Comparison of ENCODE assay signal across 24 cellular contexts in genomic region chr10:89471110-89471814, GRCh38. TPM values are rescaled to one million over a fixed set of nuclear protein-coding genes. Genes with fewer than 3 reads are reported as not detected.
DNase-seq lines count a peak whose midpoint lies in the region; ATAC-seq and TF ChIP-seq lines count a peak whose summit lies in the region.
"Had no signal": no experiment of that assay in that cellular context is flagged by ENCODE, and none has a peak within 500 bp of the region (broad histone marks: within the 10 kb centered on the region; RNA-seq: fewer than 3 reads in every experiment).

No MANE protein-coding gene starts in this region.

- H3K27me3 Mint-ChIP-seq in effector memory CD8-positive, alpha-beta T cell, result peaks cover 10 to 26% of the 10 kb centered on the region in 2 donors
- H3K27me3 Mint-ChIP-seq in activated CD4-positive, alpha-beta T cell treated with anti-CD3 and anti-CD28 coated beads, Interleukin-2, amount 10 ng/mL, durations not matched to agents 7 days and 5 days, result peaks cover 21% of the 10 kb centered on the region

- WGBS in GM23248 (ENCODE audit: low coverage in 1 of 2, low lambda C conversion rate in 2 of 2, missing lambda C conversion rate in 2 of 2), 2 experiments, result 94 to 98% methylated on average over 1 of the region's 1 CpG

- no peak overlapping the region for H3K27ac Mint-ChIP-seq in effector memory CD8-positive, alpha-beta T cell
- no peak overlapping the region for H3K27ac Mint-ChIP-seq in activated CD4-positive, alpha-beta T cell treated with anti-CD3 and anti-CD28 coated beads, Interleukin-2, amount 10 ng/mL, durations not matched to agents 7 days and 5 days
- H3K27ac Mint-ChIP-seq: activated naive CD4-positive, alpha-beta T cell treated with anti-CD3 and anti-CD28 coated beads, Interleukin-2, amount 50 U/mL, for 72 hours; activated T-helper 1 cell treated with anti-CD3 and anti-CD28 coated beads, Interleukin-12 subunit alpha, Interleukin-12 subunit beta, Interleukin-2, Interleukin-4 antibody, amounts not matched to agents 30 ng/mL and 10 ng/mL and 1 ng/mL, durations not matched to agents 14 hours and 24 hours and 36 hours; stimulated activated naive B cell treated with anti-CD40 and anti-IgM and Interleukin-4, amounts not matched to agents 10 μg/mL and 1 μg/mL and 100 μg/mL, for 72 hours had no signal

- no peak for TF ChIP-seq CTCF in osteoblast (IDR thresholded peaks at IDR 0.05; ENCODE audit: extremely low read depth, low read depth, low read length)

- POLR2A ChIA-PET in activated CD4-positive, alpha-beta T cell treated with anti-CD3 and anti-CD28 coated beads, Interleukin-2, amount 10 ng/mL, durations not matched to agents 7 days and 5 days (lab: Charles Lee), result no interaction called here

- in situ Hi-C loops in GM23248 (cut with MboI), result no loop called here

- no peak overlapping the region for H3K4me3 Mint-ChIP-seq in effector memory CD8-positive, alpha-beta T cell
- no peak overlapping the region for H3K4me3 Mint-ChIP-seq in activated CD4-positive, alpha-beta T cell treated with anti-CD3 and anti-CD28 coated beads, Interleukin-2, amount 10 ng/mL, durations not matched to agents 7 days and 5 days
- H3K4me3 Mint-ChIP-seq: activated T-helper 1 cell treated with anti-CD3 and anti-CD28 coated beads, Interleukin-12 subunit alpha, Interleukin-12 subunit beta, Interleukin-2, Interleukin-4 antibody, amounts not matched to agents 30 ng/mL and 10 ng/mL and 1 ng/mL, durations not matched to agents 14 hours and 24 hours and 36 hours; stimulated activated naive B cell treated with anti-CD40 and anti-IgM and Interleukin-4, amounts not matched to agents 10 μg/mL and 1 μg/mL and 100 μg/mL, for 72 hours had no signal

- no peaks in the 10 kb centered on the region for H3K27me3 ChIP-seq in GM23248 (replicated peaks; ENCODE audit: insufficient read depth)
- H3K27me3 ChIP-seq in adipocyte (replicated peaks; ENCODE audit: control insufficient read depth, insufficient read depth, low read length), result no peaks in the 10 kb centered on the region
- H3K27me3 ChIP-seq in osteoblast (ENCODE audit: insufficient read depth, low read length), result no peaks in the 10 kb centered on the region
- H3K27me3 ChIP-seq: ascending aorta, neutrophil, spleen had no signal

- no peaks in the 10 kb centered on the region for H3F3A ChIP-seq in GM23248 (ENCODE audit: insufficient read depth)

- no peak overlapping the region for H3K27ac ChIP-seq in GM23248
- H3K27ac ChIP-seq in osteoblast (ENCODE audit: low read depth, low read length), result no peak overlapping the region
- H3K27ac ChIP-seq: ascending aorta, HL-60, neutrophil, RWPE1, spleen, thoracic aorta, WERI-Rb-1 had no signal

- no peak overlapping the region for H3K4me2 ChIP-seq in GM23248 (ENCODE audit: unreplicated experiment)
- no peak overlapping the region for H3K4me2 ChIP-seq in osteoblast (ENCODE audit: insufficient read depth, low read length)

- H3K9me2 ChIP-seq in GM23248 (ENCODE audit: insufficient read depth), result no peaks in the 10 kb centered on the region

- CTCF ChIA-PET in activated CD4-positive, alpha-beta T cell treated with anti-CD3 and anti-CD28 coated beads, Interleukin-2, amount 10 ng/mL, durations not matched to agents 7 days and 5 days (lab: Charles Lee), result no interaction called here

- H3K9me3 Mint-ChIP-seq in effector memory CD8-positive, alpha-beta T cell, result no peaks in the 10 kb centered on the region
- H3K9me3 Mint-ChIP-seq in activated CD4-positive, alpha-beta T cell treated with anti-CD3 and anti-CD28 coated beads, Interleukin-2, amount 10 ng/mL, durations not matched to agents 7 days and 5 days, result no peaks in the 10 kb centered on the region
- H3K9me3 Mint-ChIP-seq: activated naive CD4-positive, alpha-beta T cell treated with anti-CD3 and anti-CD28 coated beads, Interleukin-2, amount 50 U/mL, for 72 hours; activated T-helper 1 cell treated with anti-CD3 and anti-CD28 coated beads, Interleukin-12 subunit alpha, Interleukin-12 subunit beta, Interleukin-2, Interleukin-4 antibody, amounts not matched to agents 30 ng/mL and 10 ng/mL and 1 ng/mL, durations not matched to agents 14 hours and 24 hours and 36 hours; stimulated activated naive B cell treated with anti-CD40 and anti-IgM and Interleukin-4, amounts not matched to agents 10 μg/mL and 1 μg/mL and 100 μg/mL, for 72 hours had no signal

- peaks cover 8% of the 10 kb centered on the region for H3K4me1 ChIP-seq in GM23248 (ENCODE audit: insufficient read depth)
- H3K4me1 ChIP-seq in adipocyte (ENCODE audit: control insufficient read depth, insufficient read depth, low read length), result peaks cover 33% of the 10 kb centered on the region
- H3K4me1 ChIP-seq in osteoblast (ENCODE audit: insufficient read depth, low read length), result peaks cover 12% of the 10 kb centered on the region

- H3K9me3 ChIP-seq in GM23248 (ENCODE audit: low read depth), result no peaks in the 10 kb centered on the region
- H3K9me3 ChIP-seq in adipocyte (ENCODE audit: control insufficient read depth, low read length), result no peaks in the 10 kb centered on the region
- no peaks in the 10 kb centered on the region for H3K9me3 ChIP-seq in osteoblast (ENCODE audit: low read depth, low read length)
- H3K9me3 ChIP-seq: ascending aorta, neutrophil, spleen, thoracic aorta had no signal

- ATAC-seq in GM18868 (IDR thresholded peaks at IDR 0.05; ENCODE audit: unreplicated experiment), result no peak
- no peak for ATAC-seq in effector memory CD8-positive, alpha-beta T cell (replicated peaks)
- ATAC-seq: stimulated activated naive B cell treated with anti-CD40 and anti-IgM and Interleukin-4, amounts not matched to agents 10 μg/mL and 1 μg/mL and 100 μg/mL, for 72 hours had no signal

- H3K36me3 ChIP-seq in GM23248 (ENCODE audit: low read depth) (no peaks in the 10 kb centered on the region), adipocyte (ENCODE audit: control insufficient read depth, insufficient read depth, low read length, severe bottlenecking) (no peaks in the 10 kb centered on the region), osteoblast (ENCODE audit: insufficient read depth, low read length) (no peaks in the 10 kb centered on the region)
- H3K36me3 ChIP-seq: ascending aorta, neutrophil, spleen, thoracic aorta, WERI-Rb-1 had no signal

- peak; percentile 51 for DNase-seq in GM23248
- DNase-seq in adipocyte (ENCODE audit: low read depth), result peak; percentile 82
- DNase-seq in fibroblast of peridontal ligament (ENCODE audit: extremely low read depth), result peak; percentile 81
- peak; percentile 50 for DNase-seq in osteoblast (ENCODE audit: insufficient read length, low spot score, missing footprints)
- DNase-seq in stimulated activated naive CD4-positive, alpha-beta T cell (lab: John Stamatoyannopoulos, UW), result no peak
- no peak for DNase-seq in effector memory CD8-positive, alpha-beta T cell
- no peak for DNase-seq in activated CD4-positive, alpha-beta T cell treated with anti-CD3 and anti-CD28 coated beads, Interleukin-2, amount 10 ng/mL, durations not matched to agents 7 days and 5 days
- DNase-seq: cerebellar nuclear complex; H7; NCI-H1092; NCI-H187; NCI-H748 treated with DMSO at 0.1 percent for 48 hours; spleen; stimulated activated CD4-positive, alpha-beta T cell treated with anti-CD3 and anti-CD28 coated beads, Interleukin-4, amount 100 ng/mL, for 1 hour; stimulated activated naive B cell treated with anti-CD40 and anti-IgM and Interleukin-4, amounts not matched to agents 10 μg/mL and 1 μg/mL and 100 μg/mL, for 72 hours; WERI-Rb-1 had no signal

- H3K79me2 ChIP-seq in GM23248 (ENCODE audit: insufficient read depth) (no peaks in the 10 kb centered on the region), osteoblast (ENCODE audit: insufficient read depth, low read length) (no peaks in the 10 kb centered on the region)

- H3K36me3 Mint-ChIP-seq in effector memory CD8-positive, alpha-beta T cell (ENCODE audit: insufficient read depth), result no peaks in the 10 kb centered on the region
- H3K36me3 Mint-ChIP-seq in activated CD4-positive, alpha-beta T cell treated with anti-CD3 and anti-CD28 coated beads, Interleukin-2, amount 10 ng/mL, durations not matched to agents 7 days and 5 days (ENCODE audit: low read depth), result no peaks in the 10 kb centered on the region
- H3K36me3 Mint-ChIP-seq: activated naive CD4-positive, alpha-beta T cell treated with anti-CD3 and anti-CD28 coated beads, Interleukin-2, amount 50 U/mL, for 72 hours; stimulated activated naive B cell treated with anti-CD40 and anti-IgM and Interleukin-4, amounts not matched to agents 10 μg/mL and 1 μg/mL and 100 μg/mL, for 72 hours had no signal

- H3K4me1 Mint-ChIP-seq in effector memory CD8-positive, alpha-beta T cell (ENCODE audit: low read depth in 2 of 2), result peaks cover 3 to 9% of the 10 kb centered on the region in 2 donors
- H3K4me1 Mint-ChIP-seq in activated CD4-positive, alpha-beta T cell treated with anti-CD3 and anti-CD28 coated beads, Interleukin-2, amount 10 ng/mL, durations not matched to agents 7 days and 5 days, result peaks cover 14% of the 10 kb centered on the region

- H3K9ac ChIP-seq in GM23248 (no peak overlapping the region), adipocyte (ENCODE audit: low read length) (no peak overlapping the region)

- H4K20me1 ChIP-seq in GM23248 (ENCODE audit: insufficient read depth) (no peaks in the 10 kb centered on the region), osteoblast (ENCODE audit: insufficient read depth, low read length) (no peaks in the 10 kb centered on the region)

- H2AFZ ChIP-seq in GM23248, result no peak overlapping the region
- H2AFZ ChIP-seq in osteoblast (ENCODE audit: low read length), result no peak overlapping the region

- H3K4me3 ChIP-seq in GM23248 (no peak overlapping the region), adipocyte (ENCODE audit: low read length) (no peak overlapping the region), osteoblast (ENCODE audit: insufficient read depth, low read length) (no peak overlapping the region)
- H3K4me3 ChIP-seq: ascending aorta, spleen, thoracic aorta had no signal

RNA-seq across cellular contexts. Expression of gene IFIT5, which starts 56.9 kb away (rescaled TPM):
- total RNA-seq in GM23248 (2014; rRNA removed; shearing (Covaris generic)), result 21.8 and 25.9 TPM in 2 replicates
- polyA plus RNA-seq in GM23248 (2016; fragmentation: Nextera tagmentation; extraction: Ambion mirVana), result 20.7 and 21.3 TPM in 2 replicates
- total RNA-seq in osteoblast, result 30.4 and 39.1 TPM in 2 replicates
- total RNA-seq in activated CD4-positive, alpha-beta T cell treated with anti-CD3 and anti-CD28 coated beads, Interleukin-2, amount 10 ng/mL, durations not matched to agents 7 days and 5 days, result 10 to 100 TPM; 39.6 to 46.3 TPM

Comparison
In these comparisons a context has a peak if more than half of its experiments do, and no peak if none do; other contexts are left out.
1. DNase-seq: peak in GM23248 (single experiment), adipocyte (single experiment), fibroblast of peridontal ligament (single experiment) and osteoblast (single experiment); none in stimulated activated naive CD4-positive, alpha-beta T cell (0 of 6), effector memory CD8-positive, alpha-beta T cell (0 of 3) and activated CD4-positive, alpha-beta T cell treated with anti-CD3 and anti-CD28 coated beads, Interleukin-2, amount 10 ng/mL, durations not matched to agents 7 days and 5 days (single experiment).